ENCODE assay signal across 22 cellular contexts in genomic region chr6:154782245-154782644, GRCh38. TPM values are rescaled to one million over a fixed set of nuclear protein-coding genes. Genes with fewer than 3 reads are reported as not detected.
DNase-seq lines count a peak whose midpoint lies in the region; ATAC-seq, FAIRE-seq and TF ChIP-seq lines count a peak whose summit lies in the region.
"Had no signal": no experiment of that assay in that cellular context is flagged by ENCODE, and none has a peak within 500 bp of the region (broad histone marks: within the 10 kb centered on the region; RNA-seq: fewer than 3 reads in every experiment).

No MANE protein-coding gene starts in this region.

- H3K4me1 ChIP-seq in GM12878 (ENCODE audit: control insufficient read depth, insufficient read depth, low read length): no peaks in the 10 kb centered on the region
- peaks cover 0 to 8% (median 0%) of the 10 kb centered on the region in 4 donors for H3K4me1 ChIP-seq in sigmoid colon
- H3K4me1 ChIP-seq: uterus had no signal

- no peaks in the 10 kb centered on the region for H4K20me1 ChIP-seq in GM12878 (ENCODE audit: control insufficient read depth, insufficient read depth)

- no TSS peak for BruUV-seq in GM12878 (replicated peaks; lab: Mats Ljungman, UMichigan)

- POLR2A ChIA-PET in GM12878 (lab: Charles Lee): interaction anchor here (1.0 kb wide), 1 partner anchor 9 kb away, joined by 3 read pairs; no protein-coding TSS in a partner anchor

- no peaks in the 10 kb centered on the region for H3K9me3 Mint-ChIP-seq in activated T-cell treated with anti-CD3 and anti-CD28 coated beads, Interleukin-2, amount 50 U/mL, for 72 hours
- no peaks in the 10 kb centered on the region for H3K9me3 Mint-ChIP-seq in nephron progenitor cell
- no peaks in the 10 kb centered on the region for H3K9me3 Mint-ChIP-seq in activated T-helper 17 cell treated with anti-CD3 and anti-CD28 coated beads, Interleukin-2, amount 50 U/mL, for 72 hours

- WGBS in GM12878 (ENCODE audit: insufficient coverage, insufficient replicate concordance, low lambda C conversion rate, missing lambda C conversion rate): 14% methylated on average over 3 of the region's 3 CpGs
- 84 to 88% methylated on average over 3 of the region's 3 CpGs for WGBS in sigmoid colon, 2 donors

- no peak for FAIRE-seq in GM12878 (lab: Jason Lieb, UNC)
- FAIRE-seq: A204.1, RCC 7860 had no signal

- CTCF ChIA-PET in GM12878 (lab: Yijun Ruan, JAX): interaction anchor here (1.0 to 1.8 kb wide), 4 partner anchors 19 to 107 kb away, joined by 3 to 6 read pairs (median 4); no protein-coding TSS in a partner anchor

- no peak overlapping the region for H3K4me2 ChIP-seq in GM12878 (ENCODE audit: control insufficient read depth, insufficient read depth)

- TF ChIP-seq CTCF in GM12878 (IDR thresholded peaks at IDR 0.05 in 2 of 3, conservative IDR thresholded peaks at IDR 0.05 in 1 of 3; ENCODE audit: control insufficient read depth in 2 of 3, extremely low read depth in 1 of 3, insufficient read depth in 1 of 3, low read depth in 3 of 3, low read length in 3 of 3) (no peak), nephron progenitor cell (IDR thresholded peaks at IDR 0.05) (no peak), sigmoid colon (IDR thresholded peaks at IDR 0.05) (no peak)

- no peak for DNase-seq in activated T-cell treated with anti-CD3 and anti-CD28 coated beads, Interleukin-2, amount 50 U/mL, for 72 hours
- DNase-seq in activated T-cell treated with anti-CD3 and anti-CD28 coated beads for 4 hours (no peak), GM12878 (ENCODE audit: low read depth, low spot score) (no peak), nephron progenitor cell (no peak), sigmoid colon (no peak)
- DNase-seq: AML-193; heart left ventricle; KBM-7; mammary epithelial cell; NCI-H1694; NCI-H526; stimulated activated CD4-positive, alpha-beta T cell treated with anti-CD3 and anti-CD28 coated beads, Interleukin-2, amount 100 ng/mL, for 24 hours; uterus had no signal

- H3K27me3 Mint-ChIP-seq in activated T-cell treated with anti-CD3 and anti-CD28 coated beads, Interleukin-2, amount 50 U/mL, for 72 hours (ENCODE audit: low read depth): no peaks in the 10 kb centered on the region
- H3K27me3 Mint-ChIP-seq in nephron progenitor cell (ENCODE audit: low read depth, poor library complexity): peaks cover 3% of the 10 kb centered on the region
- H3K27me3 Mint-ChIP-seq in activated T-helper 17 cell treated with anti-CD3 and anti-CD28 coated beads, Interleukin-2, amount 50 U/mL, for 72 hours: no peaks in the 10 kb centered on the region

- in situ Hi-C loops in GM12878 (cut with MboI): no loop called here

- no peak overlapping the region for H3K27ac ChIP-seq in GM12878 (ENCODE audit: control insufficient read depth, insufficient read depth)
- no peak overlapping the region for H3K27ac ChIP-seq in sigmoid colon
- H3K27ac ChIP-seq: heart left ventricle, skin epidermis, suprapubic skin, uterus had no signal

- peaks cover 36% of the 10 kb centered on the region for H3K4me1 Mint-ChIP-seq in activated T-cell treated with anti-CD3 and anti-CD28 coated beads, Interleukin-2, amount 50 U/mL, for 72 hours (ENCODE audit: low read depth)
- peaks cover 8% of the 10 kb centered on the region for H3K4me1 Mint-ChIP-seq in nephron progenitor cell
- peaks cover 28% of the 10 kb centered on the region for H3K4me1 Mint-ChIP-seq in activated T-helper 17 cell treated with anti-CD3 and anti-CD28 coated beads, Interleukin-2, amount 50 U/mL, for 72 hours

- no peak for TF ChIP-seq POLR2A in GM12878 (IDR thresholded peaks at IDR 0.05; ENCODE audit: low read depth, low read length)
- no peak for TF ChIP-seq POLR2A in sigmoid colon (IDR thresholded peaks at IDR 0.05)

- intact Hi-C loops in GM12878 (cut with micrococcal nuclease; ENCODE audit: unreplicated experiment): no loop called here
- intact Hi-C loops in sigmoid colon (cut with DNase I): loop anchor here (5.0 kb wide), 1 partner anchor 35 kb away; no protein-coding TSS in a partner anchor

- no peak for ATAC-seq in activated T-cell treated with anti-CD3 and anti-CD28 coated beads, Interleukin-2, amount 50 U/mL, for 72 hours (replicated peaks in 1 of 2)
- peak; percentile 18 for ATAC-seq in GM21423 (IDR thresholded peaks at IDR 0.05; ENCODE audit: unreplicated experiment)
- ATAC-seq in GM12878: no peak
- no peak for ATAC-seq in activated T-helper 17 cell treated with anti-CD3 and anti-CD28 coated beads, Interleukin-2, amount 50 U/mL, for 72 hours (replicated peaks)
- no peak for ATAC-seq in GM21723 (IDR thresholded peaks at IDR 0.05; ENCODE audit: unreplicated experiment)
- ATAC-seq: activated CD4-positive, CD25-positive, alpha-beta regulatory T cell treated with anti-CD3 and anti-CD28 coated beads, Interleukin-2, amount 50 U/mL, for 24 hours; HCT116; heart left ventricle had no signal

- TF ChIP-seq RAD21 in GM12878 (IDR thresholded peaks at IDR 0.05; ENCODE audit: insufficient read depth, low read depth, low read length): no peak

- H3K79me2 ChIP-seq in GM12878 (ENCODE audit: control insufficient read depth, insufficient read depth, low read length): peaks cover 2% of the 10 kb centered on the region

- H3K9ac ChIP-seq in GM12878 (ENCODE audit: control insufficient read depth, insufficient read depth, low read length): no peak overlapping the region

- no peaks in the 10 kb centered on the region for H3K9me3 ChIP-seq in GM12878 (replicated peaks; ENCODE audit: control insufficient read depth, insufficient read depth, low read length)
- no peaks in the 10 kb centered on the region for H3K9me3 ChIP-seq in sigmoid colon
- H3K9me3 ChIP-seq: heart left ventricle, suprapubic skin, uterus had no signal

- no peak for TF ChIP-seq EP300 in GM12878 (IDR thresholded peaks at IDR 0.05; ENCODE audit: borderline replicate concordance in 1 of 2, control insufficient read depth in 1 of 2, low read depth in 2 of 2, low read length in 2 of 2)
- no peak for TF ChIP-seq EP300 in sigmoid colon (IDR thresholded peaks at IDR 0.05)

- SMC1A ChIA-PET in GM12878 (lab: Charles Lee; ENCODE audit: uncharacterized antibody, unreplicated experiment): interaction anchor here (1.0 to 1.1 kb wide), 2 partner anchors 24 to 45 kb away, joined by 3 read pairs; no protein-coding TSS in a partner anchor

- H3K27me3 ChIP-seq in GM12878 (replicated peaks in 1 of 2; ENCODE audit: control insufficient read depth in 2 of 2, insufficient read depth in 2 of 2, low read length in 1 of 2): no peaks in the 10 kb centered on the region
- H3K27me3 ChIP-seq in sigmoid colon: no peaks in the 10 kb centered on the region
- H3K27me3 ChIP-seq: heart left ventricle, suprapubic skin, uterus had no signal

- no peak overlapping the region for H3K4me3 Mint-ChIP-seq in activated T-cell treated with anti-CD3 and anti-CD28 coated beads, Interleukin-2, amount 50 U/mL, for 72 hours
- no peak overlapping the region for H3K4me3 Mint-ChIP-seq in nephron progenitor cell
- no peak overlapping the region for H3K4me3 Mint-ChIP-seq in activated T-helper 17 cell treated with anti-CD3 and anti-CD28 coated beads, Interleukin-2, amount 50 U/mL, for 72 hours

- no peak overlapping the region for H2AFZ ChIP-seq in GM12878 (ENCODE audit: control insufficient read depth, low read depth, low read length)

- H3K36me3 ChIP-seq in GM12878 (ENCODE audit: control insufficient read depth in 2 of 2, insufficient read depth in 2 of 2, low read length in 1 of 2): peaks cover 0 to 3% of the 10 kb centered on the region in 2 experiments; a peak in 1 of 4 replicates
- H3K36me3 ChIP-seq in sigmoid colon: peaks cover 0 to 14% (median 0%) of the 10 kb centered on the region in 4 donors
- H3K36me3 ChIP-seq: uterus had no signal

- H3K36me3 Mint-ChIP-seq in activated T-cell treated with anti-CD3 and anti-CD28 coated beads, Interleukin-2, amount 50 U/mL, for 72 hours (ENCODE audit: insufficient read depth in 2 of 2): peaks cover 12 to 16% of the 10 kb centered on the region in 2 donors
- peaks cover 64% of the 10 kb centered on the region for H3K36me3 Mint-ChIP-seq in nephron progenitor cell (ENCODE audit: low read depth)
- H3K36me3 Mint-ChIP-seq in activated T-helper 17 cell treated with anti-CD3 and anti-CD28 coated beads, Interleukin-2, amount 50 U/mL, for 72 hours (ENCODE audit: low read depth): peaks cover 78% of the 10 kb centered on the region

- RAD21 ChIA-PET in GM12878 (lab: Charles Lee; ENCODE audit: unreplicated experiment): no interaction called here

- peak overlapping the region; percentile 5 for H3K27ac Mint-ChIP-seq in activated T-cell treated with anti-CD3 and anti-CD28 coated beads, Interleukin-2, amount 50 U/mL, for 72 hours
- H3K27ac Mint-ChIP-seq in nephron progenitor cell: peak overlapping the region; percentile 4
- H3K27ac Mint-ChIP-seq in activated T-helper 17 cell treated with anti-CD3 and anti-CD28 coated beads, Interleukin-2, amount 50 U/mL, for 72 hours: no peak overlapping the region

- H3K4me3 ChIP-seq in GM12878 (no peak overlapping the region), sigmoid colon (no peak overlapping the region)
- H3K4me3 ChIP-seq: heart left ventricle, skin epidermis, suprapubic skin, uterus had no signal

TF ChIP-seq in GM12878, 131 proteins besides CTCF, POLR2A, EP300 and RAD21 (continues in another document):
- TF ChIP-seq LARP7 (IDR thresholded peaks at IDR 0.05): no peak

RNA-seq across cellular contexts. Expression of gene SCAF8, which starts 49.0 kb away (rescaled TPM):
- 10 to 100 TPM; 40.2 to 45.0 TPM for total RNA-seq in activated T-cell treated with anti-CD3 and anti-CD28 coated beads, Interleukin-2, amount 50 U/mL, for 72 hours
- 61.6 and 70.8 TPM in 2 replicates for total RNA-seq in GM12878 (2013; cell fraction: nucleolus; rRNA removed)
- 17.6 TPM in 2 replicates for total RNA-seq in GM12878 (2014; rRNA removed)
- total RNA-seq in GM12878 (2014; rRNA removed; fragmentation: Illumina TruSeq; extraction: Trizol): 24.7 and 25.9 TPM in 2 replicates
- total RNA-seq in GM12878 (2021): 27.0 and 28.8 TPM in 2 replicates
- 10.2 TPM for polyA plus RNA-seq in GM12878 (2011; ENCODE audit: low read depth)
- 20.8 and 20.9 TPM in 2 replicates for polyA plus RNA-seq in GM12878 (2011; rRNA removed)
- polyA plus RNA-seq in GM12878 (2011; cell fraction: cytosol; rRNA removed): 13.8 and 17.0 TPM in 2 replicates
- polyA plus RNA-seq in GM12878 (2011; cell fraction: nucleus; rRNA removed): 21.9 and 22.2 TPM in 2 replicates
- polyA plus RNA-seq in GM12878 (2012): 15.4 and 16.9 TPM in 2 replicates
- 27.9 and 35.0 TPM in 2 replicates for polyA plus RNA-seq in GM12878 (2014; fragmentation: Illumina TruSeq; extraction: Trizol)
- 1 to 10 TPM; 8.1 to 8.5 TPM for polyA plus RNA-seq in GM12878 (2014; fragmentation: Nextera tagmentation; extraction: Ambion mirVana)
- polyA plus RNA-seq in GM12878 (2014; rRNA removed): 13.0 and 14.0 TPM in 2 replicates
- polyA plus RNA-seq in GM12878 (2016; fragmentation: Nextera tagmentation; extraction: Ambion mirVana): 10 to 100 TPM; 12.4 to 14.2 TPM
- polyA minus RNA-seq in GM12878 (2011; rRNA and poly(A)+ RNA removed): 29.6 and 31.4 TPM in 2 replicates
- 15.0 and 15.4 TPM in 2 replicates for polyA minus RNA-seq in GM12878 (2011; cell fraction: cytosol; rRNA and poly(A)+ RNA removed)
- 21.9 and 36.8 TPM in 2 replicates for polyA minus RNA-seq in GM12878 (2011; cell fraction: nucleus; rRNA and poly(A)+ RNA removed)
- 10 to 100 TPM; 37.1 to 46.3 (median 40.8) TPM for total RNA-seq in sigmoid colon
- 10 to 100 TPM in 2 of 3 donors, 1 to 10 TPM in 1; 9.0 to 13.3 (median 10.8) TPM for polyA plus RNA-seq in sigmoid colon
- total RNA-seq in activated T-helper 17 cell treated with anti-CD3 and anti-CD28 coated beads, Interleukin-2, amount 50 U/mL, for 72 hours: 10 to 100 TPM; 25.9 to 29.9 TPM
